In genomic region chr11:64713781-64714363, GRCh38 we compare ENCODE assay signal across 1 cellular context.
TF ChIP-seq lines count a peak whose summit lies in the region.

No MANE protein-coding gene starts in this region.

TF ChIP-seq in GM12878, 131 proteins besides CTCF, POLR2A, EP300 and RAD21:
- TF ChIP-seq SMARCA5 (IDR thresholded peaks at IDR 0.05), result no peak
- no peak for TF ChIP-seq SMAD1 (IDR thresholded peaks at IDR 0.05; ENCODE audit: low read depth, partially characterized antibody)
- TF ChIP-seq CBX5 (IDR thresholded peaks at IDR 0.05; ENCODE audit: low read depth), result no peak
- TF ChIP-seq HDAC6 (IDR thresholded peaks at IDR 0.05; ENCODE audit: unreplicated experiment), result no peak
- peak; percentile 34; the same call in 1 of the 2 replicates for TF ChIP-seq REST (IDR thresholded peaks at IDR 0.05; ENCODE audit: low read depth, low read length)
- no peak for TF ChIP-seq BCLAF1 (IDR thresholded peaks at IDR 0.05)
- no peak for TF ChIP-seq CHD2 (IDR thresholded peaks at IDR 0.05; ENCODE audit: borderline replicate concordance, low read depth, low read length)
